Comparison of ENCODE assay signal across 1 cellular context in genomic region chr3:30520695-30521094, GRCh38.
TF ChIP-seq lines count a peak whose summit lies in the region.

No MANE protein-coding gene starts in this region.

TF ChIP-seq in GM23338, 12 proteins besides CTCF, POLR2A, EP300 and RAD21 (continued from another document):
- no peak for TF ChIP-seq REST (IDR thresholded peaks at IDR 0.05; ENCODE audit: unreplicated experiment)
- TF ChIP-seq ZNF114 (CRISPR knock-in tag; IDR thresholded peaks at IDR 0.05): no peak
- no peak for TF ChIP-seq CREB1 (CRISPR knock-in tag; IDR thresholded peaks at IDR 0.05; ENCODE audit: low read depth)
- no peak for TF ChIP-seq POLR2AphosphoS5 (IDR thresholded peaks at IDR 0.05; ENCODE audit: low read depth)
- TF ChIP-seq EZH2phosphoT487 (IDR thresholded peaks at IDR 0.05; ENCODE audit: unreplicated experiment): no peak
- TF ChIP-seq ZNF331 (CRISPR knock-in tag; IDR thresholded peaks at IDR 0.05; ENCODE audit: low read depth): no peak
- no peak for TF ChIP-seq EZH2 (IDR thresholded peaks at IDR 0.05; ENCODE audit: low read depth, unreplicated experiment)
- TF ChIP-seq NANOG (IDR thresholded peaks at IDR 0.05; ENCODE audit: borderline replicate concordance): no peak
- TF ChIP-seq ZNF462 (CRISPR knock-in tag; IDR thresholded peaks at IDR 0.05): no peak
- no peak for TF ChIP-seq ETS1 (IDR thresholded peaks at IDR 0.05)
- no peak for TF ChIP-seq JUNB (IDR thresholded peaks at IDR 0.05; ENCODE audit: unreplicated experiment)
TF ChIP-seq in GM23338: peak in this region for 0.
